In the genomic region with DNA sequence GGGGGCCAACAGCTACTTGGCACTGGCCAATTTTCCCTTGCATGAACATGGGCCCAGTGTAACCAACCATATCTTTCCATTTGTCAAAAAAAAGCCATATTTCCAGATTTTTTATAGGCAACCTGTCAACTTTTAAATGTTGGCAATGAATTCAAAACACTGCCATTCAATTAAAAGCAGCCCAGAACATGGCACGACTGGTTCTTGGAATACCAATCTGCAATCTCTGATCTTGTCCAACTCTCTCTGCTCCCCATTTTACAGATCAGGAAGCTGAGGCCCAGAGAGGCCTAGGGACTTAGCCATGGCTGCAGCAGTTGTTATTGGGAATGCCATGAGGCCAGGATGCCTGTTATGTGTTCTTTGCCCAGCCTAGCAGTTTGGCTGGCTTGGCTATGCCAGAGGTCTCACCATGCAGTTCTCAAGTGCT, we compare ENCODE assay signal across 1 cellular context.
TF ChIP-seq lines count a peak whose summit lies in the region.

No MANE protein-coding gene starts in this region.

TF ChIP-seq in H1, 55 proteins besides CTCF, POLR2A, EP300 and RAD21:
- TF ChIP-seq SP2 (IDR thresholded peaks at IDR 0.05; ENCODE audit: low read length): no peak
- TF ChIP-seq ZNF274 (IDR thresholded peaks at IDR 0.05; ENCODE audit: borderline replicate concordance, extremely low read depth, low read length): no peak
- TF ChIP-seq GTF2F1 (IDR thresholded peaks at IDR 0.05; ENCODE audit: borderline replicate concordance, low read depth, low read length): no peak
- no peak for TF ChIP-seq TAF1 (IDR thresholded peaks at IDR 0.05; ENCODE audit: low read depth, low read length)
